ENCODE assay signal across 13 cellular contexts in the genomic region with DNA sequence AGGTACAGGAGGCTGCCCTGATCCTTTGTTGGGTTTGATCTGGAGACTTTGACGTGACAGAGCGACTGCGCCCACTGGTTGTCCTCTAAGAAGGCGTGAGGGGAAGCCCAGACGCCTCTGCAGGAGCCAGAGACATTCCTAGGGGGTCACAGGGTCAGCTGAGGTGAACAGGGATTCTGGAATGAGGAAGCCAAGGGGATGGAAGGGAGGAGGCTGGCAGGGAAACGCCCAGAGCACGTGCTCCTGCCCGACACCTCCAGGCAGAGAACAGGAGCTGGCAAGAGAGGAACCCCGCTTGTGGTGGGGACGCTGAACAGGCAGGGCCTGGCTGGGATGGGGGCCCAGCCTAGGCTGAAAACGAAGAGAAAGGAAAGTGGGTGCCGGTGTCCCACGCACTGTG. TPM values are rescaled to one million over a fixed set of nuclear protein-coding genes. Genes with fewer than 3 reads are reported as not detected.
A peak's percentile ranks its signal among the peaks of the same experiment; 100 is the strongest.
DNase-seq lines count a peak whose midpoint lies in the region; FAIRE-seq and TF ChIP-seq lines count a peak whose summit lies in the region.
"Had no signal": no experiment of that assay in that cellular context is flagged by ENCODE, and none has a peak within 500 bp of the region (broad histone marks: within the 10 kb centered on the region; RNA-seq: fewer than 3 reads in every experiment).

No MANE protein-coding gene starts in this region.

- H3K4me1 ChIP-seq in H9 (ENCODE audit: insufficient read depth, low read length): no peaks in the 10 kb centered on the region
- no peaks in the 10 kb centered on the region for H3K4me1 ChIP-seq in small intestine (ENCODE audit: control insufficient read depth in 2 of 2, insufficient read depth in 1 of 2, low read depth in 1 of 2, low read length in 1 of 2)
- H3K4me1 ChIP-seq in ovary (ENCODE audit: insufficient read depth): no peaks in the 10 kb centered on the region

- H3K27me3 Mint-ChIP-seq in H9 (ENCODE audit: low read depth): peaks cover 17% of the 10 kb centered on the region

- no peak overlapping the region for H3K4me3 ChIP-seq in small intestine (ENCODE audit: low read depth in 1 of 2, low read length in 2 of 2)
- H3K4me3 ChIP-seq in ovary: no peak overlapping the region
- H3K4me3 ChIP-seq: heart left ventricle had no signal

- H3K27me3 ChIP-seq in H9 (ENCODE audit: insufficient read depth, low read length): no peaks in the 10 kb centered on the region
- H3K27me3 ChIP-seq in small intestine (ENCODE audit: control insufficient read depth in 2 of 2, insufficient read depth in 2 of 2, low read length in 2 of 2): no peaks in the 10 kb centered on the region
- no peaks in the 10 kb centered on the region for H3K27me3 ChIP-seq in ovary

- H3K14ac ChIP-seq in H9 (ENCODE audit: insufficient read depth, low read length): 0 out of 2 replicates have a peak overlapping the region, but pooled peaks have one; percentile 0

- H3K27ac Mint-ChIP-seq in H9: no peak overlapping the region; a peak in 2 of 7 replicates
- H3K27ac Mint-ChIP-seq: activated CD4-positive, alpha-beta T cell treated with anti-CD3 and anti-CD28 coated beads, Interleukin-2, amount 10 ng/mL, durations not matched to agents 7 days and 5 days; naive B cell had no signal

- DNase-seq in H9: peak; percentile 65
- peak; percentile 28 for DNase-seq in SW480 (ENCODE audit: low spot score)
- peak; percentile 66 for DNase-seq in iPS-NIHi11 (ENCODE audit: low spot score)
- peak; percentile 31 for DNase-seq in small intestine
- DNase-seq in ovary: no peak
- no peak for DNase-seq in posterior vena cava (ENCODE audit: low spot score)
- no peak for DNase-seq in dedifferentiated amniotic fluid mesenchymal stem cell (ENCODE audit: extremely low spot score)
- DNase-seq: activated CD4-positive, alpha-beta T cell treated with anti-CD3 and anti-CD28 coated beads, Interleukin-2, amount 10 ng/mL, durations not matched to agents 7 days and 5 days; dermis blood vessel endothelial cell; heart left ventricle; naive B cell; NCI-H1105 treated with DMSO at 0.1 percent for 48 hours had no signal

- no peak overlapping the region for H3K4me2 ChIP-seq in H9 (ENCODE audit: insufficient read depth, insufficient read length, low read length)

- H4K20me1 ChIP-seq in H9 (ENCODE audit: control insufficient read depth, insufficient read depth, insufficient read length): no peaks in the 10 kb centered on the region

- H2BK20ac ChIP-seq in H9 (ENCODE audit: low read depth, low read length, poor library complexity, severe bottlenecking): no peak overlapping the region

- H2BK5ac ChIP-seq in H9 (ENCODE audit: insufficient read length, low read length): no peak overlapping the region

- no peak overlapping the region for H2BK120ac ChIP-seq in H9 (ENCODE audit: low read depth, low read length, poor library complexity, severe bottlenecking)

- TF ChIP-seq POLR2A in ovary (IDR thresholded peaks at IDR 0.05): no peak

- no peak overlapping the region for H3K56ac ChIP-seq in H9 (ENCODE audit: insufficient read length, low read depth, low read length)

- peaks cover 3 to 8% of the 10 kb centered on the region in 2 experiments for H3K4me1 Mint-ChIP-seq in H9
- H3K4me1 Mint-ChIP-seq: activated CD4-positive, alpha-beta T cell treated with anti-CD3 and anti-CD28 coated beads, Interleukin-2, amount 10 ng/mL, durations not matched to agents 7 days and 5 days; naive B cell had no signal

- H3K23ac ChIP-seq in H9 (ENCODE audit: insufficient read length, low read depth, low read length): no peak overlapping the region

- H3K36me3 ChIP-seq in small intestine (ENCODE audit: control insufficient read depth in 2 of 2, insufficient read depth in 2 of 2, low read length in 2 of 2): no peaks in the 10 kb centered on the region
- no peaks in the 10 kb centered on the region for H3K36me3 ChIP-seq in ovary
- H3K36me3 ChIP-seq: heart left ventricle had no signal

- H4K8ac ChIP-seq in H9 (replicated peaks; ENCODE audit: insufficient read length, low read depth, low read length): no peak overlapping the region

- no peak overlapping the region for H4K91ac ChIP-seq in H9 (ENCODE audit: insufficient read length, low read depth, low read length)

- intact Hi-C loops in ovary (cut with DNase I) (no loop called here), posterior vena cava (cut with DNase I) (no loop called here)

- no peak overlapping the region for H3K4me3 Mint-ChIP-seq in H9
- H3K4me3 Mint-ChIP-seq: activated CD4-positive, alpha-beta T cell treated with anti-CD3 and anti-CD28 coated beads, Interleukin-2, amount 10 ng/mL, durations not matched to agents 7 days and 5 days; naive B cell had no signal

- H3K18ac ChIP-seq in H9 (ENCODE audit: insufficient read length, low read depth, low read length): no peak overlapping the region

- WGBS in H9 (ENCODE audit: extremely low coverage, insufficient read length, low lambda C conversion rate): no CpG with 5 or more reads among the region's 13 CpGs
- WGBS in small intestine, 3 donors: 48 to 55% (median 55%) methylated on average over 11 to 13 of the region's 13 CpGs
- WGBS in ovary, 3 donors: 36 to 46% (median 39%) methylated on average over 13 of the region's 13 CpGs

- no peak overlapping the region for H2AK5ac ChIP-seq in H9 (ENCODE audit: insufficient read length, low read length)

- H3K27ac ChIP-seq in H9 (ENCODE audit: insufficient read length, low read depth, low read length) (no peak overlapping the region), small intestine (ENCODE audit: low read depth in 1 of 2, low read length in 1 of 2) (no peak overlapping the region), ovary (no peak overlapping the region)
- H3K27ac ChIP-seq: heart left ventricle had no signal

- FAIRE-seq in small intestine (lab: Jason Lieb, UNC): no peak
- FAIRE-seq: D721Med had no signal

- H3K23me2 ChIP-seq in H9 (ENCODE audit: insufficient read length, low read depth, low read length, poor library complexity, severe bottlenecking): no peaks in the 10 kb centered on the region

- H3K36me3 Mint-ChIP-seq in H9 (ENCODE audit: insufficient read depth in 1 of 3, low read depth in 3 of 3): no peaks in the 10 kb centered on the region
- H3K36me3 Mint-ChIP-seq: naive B cell had no signal

- TF ChIP-seq CTCF in H9 (conservative IDR thresholded peaks at IDR 0.05): no peak
- TF ChIP-seq CTCF in ovary (IDR thresholded peaks at IDR 0.05): no peak

- no peak overlapping the region for H2BK12ac ChIP-seq in H9 (ENCODE audit: insufficient read length, low read depth, low read length)

- H3K9ac ChIP-seq in H9 (ENCODE audit: extremely low read depth, insufficient read length, low read length): no peak overlapping the region

- no peak overlapping the region for H2AFZ ChIP-seq in H9 (ENCODE audit: low read length)

- H4K5ac ChIP-seq in H9 (ENCODE audit: insufficient read length, low read depth, low read length): no peak overlapping the region

- H3T11ph ChIP-seq in H9 (ENCODE audit: low read length): no peak overlapping the region

- no peaks in the 10 kb centered on the region for H3K79me1 ChIP-seq in H9 (ENCODE audit: insufficient read depth, low read depth, low read length, poor library complexity, severe bottlenecking)

- H3K9me3 Mint-ChIP-seq in H9: no peaks in the 10 kb centered on the region
- H3K9me3 Mint-ChIP-seq: activated CD4-positive, alpha-beta T cell treated with anti-CD3 and anti-CD28 coated beads, Interleukin-2, amount 10 ng/mL, durations not matched to agents 7 days and 5 days; naive B cell had no signal

- no peaks in the 10 kb centered on the region for H3K9me3 ChIP-seq in H9 (ENCODE audit: control insufficient read depth, low read depth, low read length)
- H3K9me3 ChIP-seq in small intestine (ENCODE audit: control insufficient read depth, low read depth): no peaks in the 10 kb centered on the region
- no peaks in the 10 kb centered on the region for H3K9me3 ChIP-seq in ovary
- H3K9me3 ChIP-seq: heart left ventricle had no signal

- no peak overlapping the region for H3K4ac ChIP-seq in H9 (ENCODE audit: low read depth, low read length)

- no peak for TF ChIP-seq EP300 in ovary (IDR thresholded peaks at IDR 0.05)

- H3K79me2 ChIP-seq in H9 (ENCODE audit: insufficient read depth, low read length): no peaks in the 10 kb centered on the region

- H2BK15ac ChIP-seq in H9 (ENCODE audit: low read depth, low read length): no peak overlapping the region

RNA-seq across cellular contexts. Expression of gene CARD14, which starts 5.6 kb away (rescaled TPM):
- total RNA-seq in H9 (2021) (0.24 and 0.35 TPM in 2 replicates), ovary (1 to 10 TPM in 1 of 7 donors, under 1 TPM in 4, not detected in 2; 0.10 to 2.3 (median 0.18) TPM), posterior vena cava (under 1 TPM in 1 of 2 donors, not detected in 1; 0.24 TPM)
- polyA plus RNA-seq in small intestine (1 to 10 TPM in 2 of 3 donors, under 1 TPM in 1; 0.81 to 3.1 (median 1.3) TPM), ovary (under 1 TPM in 1 of 2 donors, not detected in 1; 0.16 TPM)
- total RNA-seq: activated CD4-positive, alpha-beta T cell treated with anti-CD3 and anti-CD28 coated beads, Interleukin-2, amount 10 ng/mL, durations not matched to agents 7 days and 5 days had no signal

RNA-seq across cellular contexts. Expression of gene EIF4A3, which starts 28.5 kb away (rescaled TPM):
- total RNA-seq in H9 (2021): 162 and 168 TPM in 2 replicates
- polyA plus RNA-seq in small intestine: 10 to 100 TPM; 47.2 to 84.9 (median 49.7) TPM
- 100 to 1,000 TPM in 2 of 7 donors, 10 to 100 TPM in 5; 81.6 to 114 (median 93.6) TPM for total RNA-seq in ovary
- polyA plus RNA-seq in ovary: 10 to 100 TPM; 71.2 to 87.8 TPM
- total RNA-seq in posterior vena cava: 10 to 100 TPM; 48.8 to 50.5 TPM

RNA-seq across cellular contexts. Expression of gene SGSH, which starts 44.7 kb away (rescaled TPM):
- total RNA-seq in H9 (2021) (19.8 and 21.6 TPM in 2 replicates), ovary (10 to 100 TPM; 10.8 to 39.9 (median 30.6) TPM), posterior vena cava (10 to 100 TPM; 34.0 to 38.8 TPM)
- polyA plus RNA-seq in small intestine (10 to 100 TPM; 24.4 to 38.4 (median 30.6) TPM), ovary (10 to 100 TPM; 13.0 to 23.3 TPM)

RNA-seq across cellular contexts. Expression of gene SLC26A11, which starts 44.8 kb away (rescaled TPM):
- total RNA-seq in H9 (2021) (24.0 and 26.5 TPM in 2 replicates), ovary (10 to 100 TPM; 18.4 to 30.3 (median 24.2) TPM), posterior vena cava (10 to 100 TPM; 10.0 to 11.9 TPM)
- polyA plus RNA-seq in small intestine (1 to 10 TPM; 7.3 to 8.7 (median 8.1) TPM), ovary (10 to 100 TPM in 1 of 2 donors, 1 to 10 TPM in 1; 8.4 to 20.0 TPM)

Comparison
In these comparisons a context has a peak if more than half of its experiments do, and no peak if none do; other contexts are left out.
1. DNase-seq: peak in H9 (single experiment), SW480 (single experiment), iPS-NIHi11 (single experiment) and small intestine (single experiment); none in ovary (0 of 5), posterior vena cava (single experiment) and dedifferentiated amniotic fluid mesenchymal stem cell (single experiment).